In genomic region chr10:43225787-43226153, GRCh38 we compare ENCODE assay signal across 9 cellular contexts. TPM values are rescaled to one million over a fixed set of nuclear protein-coding genes. Genes with fewer than 3 reads are reported as not detected.
DNase-seq lines count a peak whose midpoint lies in the region; ATAC-seq, FAIRE-seq and TF ChIP-seq lines count a peak whose summit lies in the region.
"Had no signal": no experiment of that assay in that cellular context is flagged by ENCODE, and none has a peak within 500 bp of the region (broad histone marks: within the 10 kb centered on the region; RNA-seq: fewer than 3 reads in every experiment).

No MANE protein-coding gene starts in this region.

- H3K4me1 ChIP-seq in right lobe of liver (peaks cover 0 to 4% (median 0%) of the 10 kb centered on the region in 4 donors), HepG2 (ENCODE audit: insufficient read depth, low read length) (no peaks in the 10 kb centered on the region), adrenal gland (replicated peaks in 1 of 2) (peaks cover 16 to 30% of the 10 kb centered on the region in 2 donors), esophagus muscularis mucosa (peaks cover 9 to 22% (median 15%) of the 10 kb centered on the region in 4 donors)
- H3K4me1 ChIP-seq in naive thymus-derived CD4-positive, alpha-beta T cell (ENCODE audit: control insufficient read depth in 2 of 2, insufficient read depth in 2 of 2, low read length in 2 of 2) = peaks cover 0 to 50% of the 10 kb centered on the region in 2 donors

- no peaks in the 10 kb centered on the region for H3K79me2 ChIP-seq in HepG2 (ENCODE audit: insufficient read depth, low read length)

- H3K4me3 Mint-ChIP-seq in naive thymus-derived CD4-positive, alpha-beta T cell = no peak overlapping the region

- TF ChIP-seq EP300 in HepG2 (IDR thresholded peaks at IDR 0.05; ENCODE audit: low read depth in 2 of 2, low read length in 2 of 2) (no peak), HepG2 (CRISPR knock-in tag; IDR thresholded peaks at IDR 0.05; ENCODE audit: borderline replicate concordance) (no peak), esophagus muscularis mucosa (IDR thresholded peaks at IDR 0.05) (no peak)

- ATAC-seq in right lobe of liver = no peak
- no peak for ATAC-seq in HepG2
- ATAC-seq in naive thymus-derived CD4-positive, alpha-beta T cell = peak; percentile 45
- no peak for ATAC-seq in HG03159 (IDR thresholded peaks at IDR 0.05; ENCODE audit: unreplicated experiment)

- H3K27me3 ChIP-seq in right lobe of liver (peaks cover 0 to 15% of the 10 kb centered on the region in 2 donors), HepG2 (ENCODE audit: control insufficient read depth in 1 of 2, insufficient read depth in 2 of 2, low read length in 2 of 2) (peaks cover 9 to 39% of the 10 kb centered on the region in 2 experiments; a peak in 4 of 5 replicates), adrenal gland (peaks cover 9% of the 10 kb centered on the region), esophagus muscularis mucosa (peaks cover 0 to 52% (median 16%) of the 10 kb centered on the region in 4 donors)
- no peaks in the 10 kb centered on the region for H3K27me3 ChIP-seq in naive thymus-derived CD4-positive, alpha-beta T cell (ENCODE audit: control insufficient read depth in 2 of 2, insufficient read depth in 2 of 2, low read length in 2 of 2)

- no peak overlapping the region for H3K4me3 ChIP-seq in right lobe of liver
- no peak overlapping the region for H3K4me3 ChIP-seq in HepG2 (replicated peaks in 1 of 3; ENCODE audit: insufficient read depth in 1 of 3, low read depth in 2 of 3, low read length in 3 of 3)
- H3K4me3 ChIP-seq in adrenal gland = no peak overlapping the region
- no peak overlapping the region for H3K4me3 ChIP-seq in naive thymus-derived CD4-positive, alpha-beta T cell (ENCODE audit: low read length)
- H3K4me3 ChIP-seq in esophagus muscularis mucosa = no peak overlapping the region

- 37% methylated on average over 3 of the region's 11 CpGs for whole genome bisulfite sequencing in right lobe of liver (ENCODE audit: insufficient coverage, low coverage, low lambda C conversion rate, missing lambda C conversion rate)
- 12% methylated on average over 7 of the region's 11 CpGs for WGBS in HepG2 (ENCODE audit: low lambda C conversion rate)
- 17 to 92% (median 26%) methylated on average over 2 to 11 of the region's 11 CpGs; no CpG with 5 or more reads in 1 of the 4 donors for WGBS in adrenal gland, 4 donors
- WGBS in esophagus muscularis mucosa = 61% methylated on average over 11 of the region's 11 CpGs

- in situ Hi-C loops in HepG2 (cut with HindIII; ENCODE audit: extremely low pct_ligation_motif_present, low pct_unique_long_range_greater_than_20kb) = no loop called here

- H3K4me2 ChIP-seq in HepG2 (ENCODE audit: low read depth, low read length) = no peak overlapping the region

- peaks cover 0 to 2% (median 0%) of the 10 kb centered on the region in 11 donors for H3K9me3 Mint-ChIP-seq in naive thymus-derived CD4-positive, alpha-beta T cell

- H3K27ac ChIP-seq in right lobe of liver (no peak overlapping the region), HepG2 (ENCODE audit: extremely low read length, insufficient read depth, low read length) (no peak overlapping the region), adrenal gland (peak overlapping the region in 2 of 5 donors; percentile 63 to 71), esophagus muscularis mucosa (replicated peaks in 1 of 4) (no peak overlapping the region)
- H3K27ac ChIP-seq in naive thymus-derived CD4-positive, alpha-beta T cell (ENCODE audit: low read depth, low read length) = no peak overlapping the region

- H3K36me3 ChIP-seq in right lobe of liver (no peaks in the 10 kb centered on the region), HepG2 (replicated peaks in 1 of 2; ENCODE audit: control insufficient read depth in 1 of 2, insufficient read depth in 2 of 2, low read length in 2 of 2) (no peaks in the 10 kb centered on the region), adrenal gland (replicated peaks in 1 of 2) (no peaks in the 10 kb centered on the region), esophagus muscularis mucosa (no peaks in the 10 kb centered on the region)
- no peaks in the 10 kb centered on the region for H3K36me3 ChIP-seq in naive thymus-derived CD4-positive, alpha-beta T cell (ENCODE audit: control insufficient read depth in 2 of 3, insufficient read depth in 3 of 3, low read length in 3 of 3)

- no TSS peak for BruUV-seq in HepG2 (replicated peaks; lab: Mats Ljungman, UMichigan)

- no peak overlapping the region for H3K27ac Mint-ChIP-seq in naive thymus-derived CD4-positive, alpha-beta T cell

- TF ChIP-seq POLR2A in right lobe of liver (IDR thresholded peaks at IDR 0.05) (no peak), HepG2 (IDR thresholded peaks at IDR 0.05; ENCODE audit: insufficient read depth in 1 of 2, low read depth in 2 of 2, low read length in 2 of 2) (no peak), adrenal gland (IDR thresholded peaks at IDR 0.05) (no peak), esophagus muscularis mucosa (IDR thresholded peaks at IDR 0.05; ENCODE audit: low read depth) (no peak)

- TF ChIP-seq RAD21 in HepG2 (CRISPR knock-in tag; IDR thresholded peaks at IDR 0.05) = no peak

- peaks cover 7 to 23% (median 11%) of the 10 kb centered on the region in 7 donors for H3K4me1 Mint-ChIP-seq in naive thymus-derived CD4-positive, alpha-beta T cell

- intact Hi-C loops in right lobe of liver (cut with DNase I) (no loop called here), HepG2 (cut with micrococcal nuclease; ENCODE audit: unreplicated experiment) (no loop called here), adrenal gland (cut with DNase I) (loop anchor here in 1 of 2 donors (10.0 kb wide), 1 partner anchor 91 kb away; the partner anchor contains the start of gene CSGALNACT2), esophagus muscularis mucosa (cut with DNase I) (no loop called here)
- intact Hi-C loops in naive thymus-derived CD4-positive, alpha-beta T cell (cut with micrococcal nuclease) = no loop called here

- POLR2A ChIA-PET in HepG2 (lab: Yijun Ruan, JAX) = no interaction called here
- POLR2A ChIA-PET in naive thymus-derived CD4-positive, alpha-beta T cell (lab: Charles Lee) = no interaction called here

- H3K9ac ChIP-seq in HepG2 (ENCODE audit: insufficient read depth, low read depth, low read length) = no peak overlapping the region

- no peaks in the 10 kb centered on the region for H4K20me1 ChIP-seq in HepG2 (ENCODE audit: insufficient read depth, low read length)

- peaks cover 8 to 50% (median 23%) of the 10 kb centered on the region in 5 donors for H3K27me3 Mint-ChIP-seq in naive thymus-derived CD4-positive, alpha-beta T cell

- H2AFZ ChIP-seq in HepG2 (ENCODE audit: low read length) = no peak overlapping the region

- CTCF ChIA-PET in HepG2 (lab: Yijun Ruan, JAX; ENCODE audit: low intra/inter-chr PET ratio, low total read pairs) = no interaction called here
- CTCF ChIA-PET in naive thymus-derived CD4-positive, alpha-beta T cell (lab: Charles Lee) = no interaction called here

- DNase-seq in right lobe of liver (peak; percentile 14 to 39 (median 26)), HepG2 (ENCODE audit: low spot score) (no peak), adrenal gland (peak; percentile 73 to 92 (median 83)), ureter (ENCODE audit: low spot score) (peak; percentile 25), esophagus muscularis mucosa (ENCODE audit: extremely low spot score) (no peak), GOT3 (lab: John Stamatoyannopoulos, UW) (no peak)
- DNase-seq in naive thymus-derived CD4-positive, alpha-beta T cell = peak in 2 of 9 donors; percentile 4 to 40
- DNase-seq: OCI-M1 had no signal

- TF ChIP-seq CTCF in right lobe of liver (IDR thresholded peaks at IDR 0.05) (no peak), HepG2 (CRISPR knock-in tag; IDR thresholded peaks at IDR 0.05) (no peak), adrenal gland (IDR thresholded peaks at IDR 0.05) (no peak), esophagus muscularis mucosa (IDR thresholded peaks at IDR 0.05) (no peak)

- no peaks in the 10 kb centered on the region for H3K9me3 ChIP-seq in right lobe of liver
- H3K9me3 ChIP-seq in HepG2 (ENCODE audit: low read length) = no peaks in the 10 kb centered on the region
- H3K9me3 ChIP-seq in adrenal gland (replicated peaks in 1 of 3) = no peaks in the 10 kb centered on the region
- H3K9me3 ChIP-seq in naive thymus-derived CD4-positive, alpha-beta T cell (ENCODE audit: control insufficient read depth in 2 of 3, low read length in 3 of 3) = no peaks in the 10 kb centered on the region
- no peaks in the 10 kb centered on the region for H3K9me3 ChIP-seq in esophagus muscularis mucosa

- H3K36me3 Mint-ChIP-seq in naive thymus-derived CD4-positive, alpha-beta T cell = no peaks in the 10 kb centered on the region

- no peak for FAIRE-seq in HepG2 (lab: Jason Lieb, UNC)

RNA-seq across cellular contexts. Expression of gene RASGEF1A, which starts 41.1 kb away (rescaled TPM):
- total RNA-seq in right lobe of liver (under 1 TPM; 0.05 to 0.30 (median 0.12) TPM), HepG2 (2016; rRNA removed; fragmentation: Illumina TruSeq; extraction: Trizol) (0.20 and 0.39 TPM in 2 replicates), adrenal gland (1 to 10 TPM; 1.0 to 8.1 (median 2.4) TPM), ureter (4.0 TPM), esophagus muscularis mucosa (1 to 10 TPM in 2 of 4 donors, under 1 TPM in 2; 0.42 to 7.1 (median 1.0) TPM)
- 0.61 TPM in 1 of 2 replicates, not detected in the other for total RNA-seq in HepG2 (2016; cell fraction: cytosol; rRNA removed; fragmentation: Illumina TruSeq; extraction: Trizol; ENCODE audit: low read depth)
- total RNA-seq in HepG2 (2016; cell fraction: insoluble cytoplasmic fraction; rRNA removed; fragmentation: Illumina TruSeq; extraction: Trizol) = 0.11 and 0.51 TPM in 2 replicates
- 0.28 and 0.45 TPM in 2 replicates for total RNA-seq in HepG2 (2016; cell fraction: membrane; rRNA removed; fragmentation: Illumina TruSeq; extraction: Trizol)
- total RNA-seq in HepG2 (2016; cell fraction: nucleus; rRNA removed; fragmentation: Illumina TruSeq; extraction: Trizol) = 0.31 TPM in 1 of 2 replicates, not detected in the other
- polyA plus RNA-seq in HepG2 (2011; rRNA removed) (0.14 and 0.41 TPM in 2 replicates), adrenal gland (10 to 100 TPM in 1 of 3 donors, 1 to 10 TPM in 1, under 1 TPM in 1; 0.98 to 11.3 (median 2.0) TPM)
- 0.23 and 0.33 TPM in 2 replicates for polyA plus RNA-seq in HepG2 (2011; cell fraction: cytosol; rRNA removed)
- 0.34 and 0.90 TPM in 2 replicates for polyA plus RNA-seq in HepG2 (2011; cell fraction: nucleus; rRNA removed)
- polyA plus RNA-seq in HepG2 (2012) = 0.04 and 0.09 TPM in 2 replicates
- 0.08 and 0.25 TPM in 2 replicates for polyA plus RNA-seq in HepG2 (2016; cell fraction: cytosol; fragmentation: Illumina TruSeq; extraction: Trizol; ENCODE audit: low read depth)
- 0.42 and 0.59 TPM in 2 replicates for polyA plus RNA-seq in HepG2 (2016; cell fraction: insoluble cytoplasmic fraction; fragmentation: Illumina TruSeq; extraction: Trizol; ENCODE audit: low read depth)
- 0.24 and 0.30 TPM in 2 replicates for polyA plus RNA-seq in HepG2 (2016; cell fraction: membrane; fragmentation: Illumina TruSeq; extraction: Trizol; ENCODE audit: low read depth)
- 0.36 and 0.65 TPM in 2 replicates for polyA plus RNA-seq in HepG2 (2016; cell fraction: nucleus; fragmentation: Illumina TruSeq; extraction: Trizol; ENCODE audit: insufficient read depth, low read depth)
- 0.10 and 0.72 TPM in 2 replicates for polyA minus RNA-seq in HepG2 (2011; rRNA and poly(A)+ RNA removed; ENCODE audit: low replicate concordance)
- not detected in 2 replicates for polyA minus RNA-seq in HepG2 (2011; cell fraction: cytosol; rRNA and poly(A)+ RNA removed)
- polyA minus RNA-seq in HepG2 (2011; cell fraction: nucleus; rRNA and poly(A)+ RNA removed) = 0.75 TPM in 1 of 2 replicates, not detected in the other
- total RNA-seq in naive thymus-derived CD4-positive, alpha-beta T cell = 1 to 10 TPM in 2 of 5 experiments, under 1 TPM in 3; 0.22 to 3.3 (median 0.42) TPM
- under 1 TPM in 1 of 2 donors, not detected in 1; 0.05 TPM for polyA plus RNA-seq in naive thymus-derived CD4-positive, alpha-beta T cell

Comparison
In these comparisons a context has a peak if more than half of its experiments do, and no peak if none do; other contexts are left out.
1. DNase-seq: peak in right lobe of liver (3 of 3), adrenal gland (7 of 7) and ureter (single experiment); none in HepG2 (single experiment), esophagus muscularis mucosa (single experiment) and GOT3 (single experiment).